ENCODE assay signal across 18 cellular contexts in the genomic region with DNA sequence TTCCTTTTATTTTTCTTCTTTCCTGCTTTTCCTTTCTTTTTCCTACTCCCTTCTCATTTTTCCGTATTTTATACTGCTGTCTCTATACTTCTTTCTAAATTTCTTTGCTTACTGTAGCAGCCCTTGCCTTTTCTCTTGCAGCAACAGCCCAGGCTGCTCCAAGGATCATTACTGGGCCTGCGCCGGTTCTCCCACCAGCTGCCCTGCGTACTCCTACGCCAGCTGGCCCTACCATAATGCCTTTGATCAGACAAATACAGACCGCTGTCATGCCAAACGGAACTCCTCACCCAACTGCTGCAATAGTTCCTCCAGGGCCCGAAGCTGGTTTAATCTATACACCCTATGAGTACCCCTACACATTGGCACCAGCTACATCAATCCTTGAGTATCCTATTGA.
"Had no signal": no experiment of that assay in that cellular context is flagged by ENCODE, and none has a peak within 500 bp of the region (broad histone marks: within the 10 kb centered on the region; RNA-seq: fewer than 3 reads in every experiment).

No MANE protein-coding gene starts in this region.

- H3K27me3 ChIP-seq: brain microvascular endothelial cell, esophagus squamous epithelium, hepatocyte, suprapubic skin, transverse colon had no signal

- H3K9me3 Mint-ChIP-seq: activated CD4-positive, alpha-beta T cell treated with anti-CD3 and anti-CD28 coated beads, Interleukin-2, amount 10 ng/mL, durations not matched to agents 7 days and 5 days; activated naive CD4-positive, alpha-beta T cell treated with anti-CD3 and anti-CD28 coated beads for 36 hours; activated naive CD8-positive, alpha-beta T cell treated with anti-CD3 and anti-CD28 coated beads, Interleukin-2, amount 50 U/mL, for 24 hours; activated T-cell treated with anti-CD3 and anti-CD28 coated beads, Interleukin-2, amount 50 U/mL, for 4 hours; stimulated activated naive CD8-positive, alpha-beta T cell treated with anti-CD3 and anti-CD28 coated beads, Interleukin-15, Interleukin-2, amounts not matched to agents 100 ng/mL and 50 ng/mL, for 24 hours had no signal

- H3K36me3 ChIP-seq: transverse colon had no signal

- ATAC-seq: activated CD4-positive, CD25-positive, alpha-beta regulatory T cell treated with anti-CD3 and anti-CD28 coated beads, Interleukin-2, amount 50 U/mL, for 24 hours; activated CD8-positive, alpha-beta T cell treated with anti-CD3 and anti-CD28 coated beads, Interleukin-2, amount 10 ng/mL, durations not matched to agents 7 days and 5 days; activated naive CD8-positive, alpha-beta T cell treated with anti-CD3 and anti-CD28 coated beads, Interleukin-2, amount 50 U/mL, for 24 hours; activated T-cell treated with anti-CD3 and anti-CD28 coated beads, Interleukin-2, amount 50 U/mL, for 4 hours had no signal

- H3K4me1 ChIP-seq: esophagus squamous epithelium, lower lobe of right lung, suprapubic skin, transverse colon had no signal

- DNase-seq: activated CD4-positive, alpha-beta T cell treated with anti-CD3 and anti-CD28 coated beads, Interleukin-2, amount 10 ng/mL, durations not matched to agents 7 days and 5 days; activated CD8-positive, alpha-beta T cell treated with anti-CD3 and anti-CD28 coated beads, Interleukin-2, amount 10 ng/mL, durations not matched to agents 7 days and 5 days; activated naive CD4-positive, alpha-beta T cell treated with anti-CD3 and anti-CD28 coated beads for 36 hours; activated naive CD8-positive, alpha-beta T cell treated with anti-CD3 and anti-CD28 coated beads, Interleukin-2, amount 50 U/mL, for 24 hours; activated T-cell treated with anti-CD3 and anti-CD28 coated beads, Interleukin-2, amount 50 U/mL, for 4 hours; brain microvascular endothelial cell; cerebellar nuclear complex; effector CD8-positive, alpha-beta T cell; esophagus squamous epithelium; lower lobe of right lung; occipital lobe; stimulated activated CD4-positive, alpha-beta T cell treated with anti-CD3 and anti-CD28 coated beads, Interleukin-2, amount 100 ng/mL, for 48 hours; transverse colon had no signal

- H3K4me3 Mint-ChIP-seq: activated CD4-positive, alpha-beta T cell treated with anti-CD3 and anti-CD28 coated beads, Interleukin-2, amount 10 ng/mL, durations not matched to agents 7 days and 5 days; activated CD8-positive, alpha-beta T cell treated with anti-CD3 and anti-CD28 coated beads, Interleukin-2, amount 10 ng/mL, durations not matched to agents 7 days and 5 days; activated naive CD4-positive, alpha-beta T cell treated with anti-CD3 and anti-CD28 coated beads for 36 hours; activated naive CD8-positive, alpha-beta T cell treated with anti-CD3 and anti-CD28 coated beads, Interleukin-2, amount 50 U/mL, for 24 hours; activated T-cell treated with anti-CD3 and anti-CD28 coated beads, Interleukin-2, amount 50 U/mL, for 4 hours; stimulated activated naive CD8-positive, alpha-beta T cell treated with anti-CD3 and anti-CD28 coated beads, Interleukin-15, Interleukin-2, amounts not matched to agents 100 ng/mL and 50 ng/mL, for 24 hours had no signal

- H3K27ac ChIP-seq: brain microvascular endothelial cell, esophagus squamous epithelium, hepatocyte, lower lobe of right lung, skin epidermis, suprapubic skin, transverse colon had no signal

- H3K4me3 ChIP-seq: esophagus squamous epithelium, hepatocyte, lower lobe of right lung, skin epidermis, suprapubic skin, transverse colon had no signal

- H3K27ac Mint-ChIP-seq: activated CD4-positive, alpha-beta T cell treated with anti-CD3 and anti-CD28 coated beads, Interleukin-2, amount 10 ng/mL, durations not matched to agents 7 days and 5 days; activated CD8-positive, alpha-beta T cell treated with anti-CD3 and anti-CD28 coated beads, Interleukin-2, amount 10 ng/mL, durations not matched to agents 7 days and 5 days; activated naive CD4-positive, alpha-beta T cell treated with anti-CD3 and anti-CD28 coated beads for 36 hours; activated naive CD8-positive, alpha-beta T cell treated with anti-CD3 and anti-CD28 coated beads, Interleukin-2, amount 50 U/mL, for 24 hours; stimulated activated naive CD8-positive, alpha-beta T cell treated with anti-CD3 and anti-CD28 coated beads, Interleukin-15, Interleukin-2, amounts not matched to agents 100 ng/mL and 50 ng/mL, for 24 hours had no signal

- H3K9me3 ChIP-seq: esophagus squamous epithelium, lower lobe of right lung, suprapubic skin, transverse colon had no signal

- H3K4me1 Mint-ChIP-seq: activated CD4-positive, alpha-beta T cell treated with anti-CD3 and anti-CD28 coated beads, Interleukin-2, amount 10 ng/mL, durations not matched to agents 7 days and 5 days; activated naive CD8-positive, alpha-beta T cell treated with anti-CD3 and anti-CD28 coated beads, Interleukin-2, amount 50 U/mL, for 24 hours had no signal

- H3K27me3 Mint-ChIP-seq: activated CD4-positive, alpha-beta T cell treated with anti-CD3 and anti-CD28 coated beads, Interleukin-2, amount 10 ng/mL, durations not matched to agents 7 days and 5 days; activated naive CD8-positive, alpha-beta T cell treated with anti-CD3 and anti-CD28 coated beads, Interleukin-2, amount 50 U/mL, for 24 hours; stimulated activated naive CD8-positive, alpha-beta T cell treated with anti-CD3 and anti-CD28 coated beads, Interleukin-15, Interleukin-2, amounts not matched to agents 100 ng/mL and 50 ng/mL, for 24 hours had no signal
